1 cellular context compared by ENCODE assay signal in the genomic region with DNA sequence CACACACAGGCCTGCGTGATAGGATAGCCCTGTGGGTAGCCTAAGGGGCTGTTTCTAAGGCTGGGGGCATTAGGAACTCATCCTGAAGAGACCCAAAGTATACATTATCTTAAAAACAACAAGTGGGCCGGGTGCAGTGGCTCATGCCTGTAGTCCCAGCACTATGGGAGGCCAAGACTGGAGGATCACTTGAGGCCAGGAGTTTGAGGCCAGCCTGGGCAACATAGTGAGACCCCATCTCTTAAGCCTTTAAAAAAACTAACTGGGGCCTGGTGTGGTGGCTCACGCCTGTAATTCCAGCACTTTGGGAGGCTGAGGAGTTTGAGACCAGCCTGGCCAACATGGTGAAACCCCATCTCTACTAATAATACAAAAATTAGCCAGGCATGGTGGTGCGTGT. TPM values are rescaled to one million over a fixed set of nuclear protein-coding genes. Genes with fewer than 3 reads are reported as not detected.
"Had no signal": no experiment of that assay in that cellular context is flagged by ENCODE, and none has a peak within 500 bp of the region (broad histone marks: within the 10 kb centered on the region; RNA-seq: fewer than 3 reads in every experiment).

No MANE protein-coding gene starts in this region.

RNA-seq across cellular contexts. Expression of a gene that starts 16.1 kb away (rescaled TPM):
- polyA plus RNA-seq: IgD-negative memory B cell had no signal
